ENCODE assay signal across 8 cellular contexts in the genomic region with DNA sequence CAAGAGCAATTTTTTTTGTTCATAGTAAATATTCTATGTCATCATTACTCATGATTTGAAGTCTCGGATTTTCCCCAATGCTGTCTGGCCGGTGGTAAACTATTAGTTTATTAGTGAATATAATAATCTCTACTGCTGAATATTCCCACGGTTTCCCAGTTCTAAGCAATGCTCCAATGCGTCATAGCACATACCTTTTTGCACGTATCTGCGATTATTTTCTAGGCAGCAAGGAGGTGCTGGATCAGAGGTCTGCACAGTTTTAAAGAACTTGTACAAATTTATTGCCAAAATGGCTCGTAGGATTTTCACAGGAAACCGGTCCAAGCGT. TPM values are rescaled to one million over a fixed set of nuclear protein-coding genes. Genes with fewer than 3 reads are reported as not detected.
DNase-seq lines count a peak whose midpoint lies in the region; ATAC-seq and TF ChIP-seq lines count a peak whose summit lies in the region.

No MANE protein-coding gene starts in this region.

- H3K9me3 Mint-ChIP-seq in naive B cell: no peaks in the 10 kb centered on the region

- no peaks in the 10 kb centered on the region for H3K9me3 ChIP-seq in ectodermal cell (ENCODE audit: control insufficient read depth, low read length)

- intact Hi-C loops in lower leg skin (cut with DNase I; ENCODE audit: low total_unique reads): no loop called here

- H3K27ac ChIP-seq in ectodermal cell (ENCODE audit: insufficient read depth, low read depth, low read length, poor library complexity, severe bottlenecking): no peak overlapping the region

- H3K36me3 ChIP-seq in ectodermal cell (ENCODE audit: control insufficient read depth, insufficient read depth, low read length): no peaks in the 10 kb centered on the region

- H3K27me3 ChIP-seq in ectodermal cell (ENCODE audit: control insufficient read depth, insufficient read depth, low read length, poor library complexity, severe bottlenecking): peaks cover 18% of the 10 kb centered on the region

- WGBS in ectodermal cell, 2 experiments: 43 to 47% methylated on average over 9 of the region's 9 CpGs
- WGBS in lower leg skin, 2 donors: 18% methylated on average over 9 of the region's 9 CpGs

- H3K4me1 ChIP-seq in ectodermal cell (ENCODE audit: control insufficient read depth, insufficient read depth, low read length): peaks cover 3% of the 10 kb centered on the region

- peak overlapping the region; percentile 40 for H3K4me3 ChIP-seq in AG10803 (ENCODE audit: low read length)
- H3K4me3 ChIP-seq in ectodermal cell (ENCODE audit: insufficient read depth, low read depth, low read length): peak overlapping the region; percentile 8
- H3K4me3 ChIP-seq in lower leg skin (ENCODE audit: low read depth, poor library complexity, severe bottlenecking): no peak overlapping the region

- peaks cover 3 to 12% (median 8%) of the 10 kb centered on the region in 3 donors for H3K4me1 Mint-ChIP-seq in naive B cell

- no peak for TF ChIP-seq POLR2A in lower leg skin (IDR thresholded peaks at IDR 0.05)

- TF ChIP-seq CTCF in AG10803 (conservative IDR thresholded peaks at IDR 0.05; ENCODE audit: low read length) (no peak; the same call in 1 of the 2 replicates), GM20000 (IDR thresholded peaks at IDR 0.05; ENCODE audit: extremely low read depth, missing control alignments) (no peak), lower leg skin (IDR thresholded peaks at IDR 0.05) (no peak)

- H3K4me3 Mint-ChIP-seq in naive B cell: peak overlapping the region in 6 of 8 donors; percentile 9 to 66 (median 36)

- peaks cover 24 to 40% (median 36%) of the 10 kb centered on the region in 3 donors for H3K27me3 Mint-ChIP-seq in naive B cell

- H3K27ac Mint-ChIP-seq in naive B cell: peak overlapping the region in 1 of 6 donors; percentile 31

- H3K36me3 Mint-ChIP-seq in naive B cell: no peaks in the 10 kb centered on the region

- DNase-seq in AG10803 (ENCODE audit: low read depth): no peak
- peak; percentile 37 for DNase-seq in HPDE6-E6E7 (ENCODE audit: extremely low spot score)
- DNase-seq in naive B cell: no peak
- no peak for DNase-seq in GM20000 (ENCODE audit: low spot score)
- no peak for DNase-seq in NCI-H748 treated with DMSO at 0.1 percent for 48 hours (lab: John Stamatoyannopoulos, UW)
- no peak for DNase-seq in SHP77 treated with DMSO at 0.1 percent for 48 hours (lab: John Stamatoyannopoulos, UW)
- DNase-seq in lower leg skin (ENCODE audit: low spot score in 2 of 2): no peak

- no peak for ATAC-seq in naive B cell (ENCODE audit: low read depth in 2 of 2)

RNA-seq across cellular contexts. Expression of gene TCF7, which starts 43.9 kb away (rescaled TPM):
- 9.4 TPM for polyA plus RNA-seq in ectodermal cell (2013, experiment 1 of 4)
- 11.9 TPM for polyA plus RNA-seq in ectodermal cell (2013, experiment 2 of 4)
- 8.3 TPM for polyA plus RNA-seq in ectodermal cell (2013, experiment 3 of 4)
- 10.5 TPM for polyA plus RNA-seq in ectodermal cell (2013, experiment 4 of 4)
- polyA plus RNA-seq in naive B cell (ENCODE audit: low read depth in 6 of 6): 1 to 10 TPM in 5 of 6 donors, under 1 TPM in 1; 0.34 to 3.7 (median 2.4) TPM
- total RNA-seq in lower leg skin: 1 to 10 TPM; 2.6 to 6.2 (median 5.1) TPM
